ENCODE assay signal across 9 cellular contexts in the genomic region with DNA sequence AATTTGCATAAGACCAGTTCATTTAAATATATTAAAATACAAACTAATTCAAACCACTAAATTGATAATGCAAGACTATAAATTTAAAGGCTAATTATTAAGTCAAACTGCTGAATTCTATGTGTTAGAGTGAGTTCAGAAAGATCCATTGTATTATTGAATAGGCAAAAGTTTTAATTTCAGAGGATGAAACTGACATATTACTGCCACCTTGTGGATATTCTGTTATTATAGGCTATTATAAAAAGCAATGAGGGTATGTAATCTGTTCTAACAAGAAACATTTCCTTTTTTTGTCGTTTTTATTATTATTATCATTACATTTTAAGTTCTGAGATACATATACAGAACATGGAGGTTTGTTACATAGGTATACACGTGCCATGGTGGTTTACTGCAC. TPM values are rescaled to one million over a fixed set of nuclear protein-coding genes. Genes with fewer than 3 reads are reported as not detected.
DNase-seq lines count a peak whose midpoint lies in the region; ATAC-seq, FAIRE-seq and TF ChIP-seq lines count a peak whose summit lies in the region.
"Had no signal": no experiment of that assay in that cellular context is flagged by ENCODE, and none has a peak within 500 bp of the region (broad histone marks: within the 10 kb centered on the region; RNA-seq: fewer than 3 reads in every experiment).

No MANE protein-coding gene starts in this region.

- peaks cover 3% of the 10 kb centered on the region for H3K4me1 Mint-ChIP-seq in endothelial cell (ENCODE audit: unreplicated experiment)
- no peaks in the 10 kb centered on the region for H3K4me1 Mint-ChIP-seq in activated CD4-positive, alpha-beta T cell treated with anti-CD3 and anti-CD28 coated beads, Interleukin-2, amount 10 ng/mL, durations not matched to agents 24 days and 14 days

- intact Hi-C loops in activated CD4-positive, alpha-beta T cell treated with anti-CD3 and anti-CD28 coated beads, Interleukin-2, amount 10 ng/mL, durations not matched to agents 24 days and 14 days (cut with micrococcal nuclease) = loop anchor here (10.0 kb wide), 1 partner anchor 1019 kb away; no protein-coding TSS in a partner anchor

- H3K27ac ChIP-seq in SK-N-SH (ENCODE audit: low read depth in 2 of 2, low read length in 1 of 2) = no peak overlapping the region
- H3K27ac ChIP-seq in small intestine (ENCODE audit: low read depth in 1 of 2, low read length in 1 of 2) = no peak overlapping the region

- no peaks in the 10 kb centered on the region for H3K79me2 ChIP-seq in SK-N-SH (ENCODE audit: insufficient read depth)

- no peak for DNase-seq in SK-N-SH
- DNase-seq in NCI-H526 treated with DMSO at 0.1 percent for 48 hours (lab: John Stamatoyannopoulos, UW) = peak; percentile 45
- no peak for DNase-seq in endothelial cell (ENCODE audit: low spot score)
- DNase-seq in small intestine = no peak
- no peak for DNase-seq in activated CD4-positive, alpha-beta T cell treated with anti-CD3 and anti-CD28 coated beads, Interleukin-2, amount 10 ng/mL, durations not matched to agents 24 days and 14 days
- no peak for DNase-seq in medulla oblongata (ENCODE audit: extremely low spot score)
- DNase-seq: effector memory CD8-positive, alpha-beta T cell had no signal

- H4K20me1 ChIP-seq in SK-N-SH (ENCODE audit: insufficient read depth) = no peaks in the 10 kb centered on the region

- H3K4me1 ChIP-seq in SK-N-SH (ENCODE audit: control insufficient read depth in 1 of 2, insufficient read depth in 2 of 2, low read depth in 1 of 2, low read length in 1 of 2) = no peaks in the 10 kb centered on the region
- no peaks in the 10 kb centered on the region for H3K4me1 ChIP-seq in small intestine (ENCODE audit: control insufficient read depth in 2 of 2, insufficient read depth in 1 of 2, low read depth in 1 of 2, low read length in 1 of 2)

- H3K4me3 ChIP-seq in SK-N-SH (ENCODE audit: low read depth in 2 of 2, low read length in 1 of 2) = no peak overlapping the region
- no peak overlapping the region for H3K4me3 ChIP-seq in small intestine (ENCODE audit: low read depth in 1 of 2, low read length in 2 of 2)

- CTCF ChIA-PET in SK-N-SH (lab: Yijun Ruan, JAX) = interaction anchor here (0.6 to 1.2 kb wide), 5 partner anchors 9 to 689 kb away, joined by 3 to 7 read pairs (median 5); a partner anchor contains a TSS

- H3K9ac ChIP-seq in SK-N-SH = no peak overlapping the region

- H3K36me3 ChIP-seq in SK-N-SH (replicated peaks in 1 of 2; ENCODE audit: control insufficient read depth in 1 of 2, insufficient read depth in 2 of 2, low read length in 1 of 2) (no peaks in the 10 kb centered on the region), small intestine (ENCODE audit: control insufficient read depth in 2 of 2, insufficient read depth in 2 of 2, low read length in 2 of 2) (no peaks in the 10 kb centered on the region)

- no peak overlapping the region for H3K4me3 Mint-ChIP-seq in endothelial cell (ENCODE audit: unreplicated experiment)
- H3K4me3 Mint-ChIP-seq in activated CD4-positive, alpha-beta T cell treated with anti-CD3 and anti-CD28 coated beads, Interleukin-2, amount 10 ng/mL, durations not matched to agents 24 days and 14 days = no peak overlapping the region
- H3K4me3 Mint-ChIP-seq: effector memory CD8-positive, alpha-beta T cell had no signal

- WGBS in SK-N-SH (ENCODE audit: low lambda C conversion rate) = 2% methylated on average over 2 of the region's 2 CpGs
- 0 to 9% (median 2%) methylated on average over 2 of the region's 2 CpGs for WGBS in small intestine, 3 donors

- peak; percentile 88 for FAIRE-seq in small intestine (lab: Jason Lieb, UNC)

- no peaks in the 10 kb centered on the region for H3K9me2 ChIP-seq in SK-N-SH

- TF ChIP-seq CTCF in SK-N-SH (IDR thresholded peaks at IDR 0.05) = peak; percentile 67
- TF ChIP-seq CTCF in endothelial cell (IDR thresholded peaks at IDR 0.05; ENCODE audit: unreplicated experiment) = peak; percentile 70

- H2AFZ ChIP-seq in SK-N-SH (ENCODE audit: low read depth) = no peak overlapping the region

- peaks cover 1% of the 10 kb centered on the region for H3K27me3 Mint-ChIP-seq in endothelial cell (ENCODE audit: unreplicated experiment)
- H3K27me3 Mint-ChIP-seq in activated CD4-positive, alpha-beta T cell treated with anti-CD3 and anti-CD28 coated beads, Interleukin-2, amount 10 ng/mL, durations not matched to agents 24 days and 14 days = no peaks in the 10 kb centered on the region
- H3K27me3 Mint-ChIP-seq: effector memory CD8-positive, alpha-beta T cell had no signal

- no peaks in the 10 kb centered on the region for H3K36me3 Mint-ChIP-seq in endothelial cell (ENCODE audit: low read depth, unreplicated experiment)
- H3K36me3 Mint-ChIP-seq in activated CD4-positive, alpha-beta T cell treated with anti-CD3 and anti-CD28 coated beads, Interleukin-2, amount 10 ng/mL, durations not matched to agents 24 days and 14 days (ENCODE audit: low read depth) = no peaks in the 10 kb centered on the region

- no peak for ATAC-seq in SK-N-SH treated with all-trans-retinoic acid at 6 μM for 48 hours
- no peak for ATAC-seq in activated CD4-positive, CD25-positive, alpha-beta regulatory T cell treated with anti-CD3 and anti-CD28 coated beads, Interleukin-2, amount 50 U/mL, for 24 hours
- ATAC-seq: effector memory CD8-positive, alpha-beta T cell had no signal

- H3K27ac Mint-ChIP-seq in endothelial cell (ENCODE audit: unreplicated experiment) = no peak overlapping the region
- H3K27ac Mint-ChIP-seq in activated CD4-positive, alpha-beta T cell treated with anti-CD3 and anti-CD28 coated beads, Interleukin-2, amount 10 ng/mL, durations not matched to agents 24 days and 14 days = no peak overlapping the region
- H3K27ac Mint-ChIP-seq: effector memory CD8-positive, alpha-beta T cell had no signal

- no peak for TF ChIP-seq EP300 in SK-N-SH (IDR thresholded peaks at IDR 0.05; ENCODE audit: borderline replicate concordance in 1 of 2, low read depth in 1 of 2, low read length in 1 of 2)

- H3K27me3 ChIP-seq in SK-N-SH (ENCODE audit: insufficient read depth) = no peaks in the 10 kb centered on the region
- H3K27me3 ChIP-seq in small intestine (ENCODE audit: control insufficient read depth in 2 of 2, insufficient read depth in 2 of 2, low read length in 2 of 2) = no peaks in the 10 kb centered on the region

- peak; percentile 54 for TF ChIP-seq RAD21 in SK-N-SH (IDR thresholded peaks at IDR 0.05; ENCODE audit: low read length)

- H3F3A ChIP-seq in SK-N-SH (replicated peaks; ENCODE audit: insufficient read depth) = peaks cover 4% of the 10 kb centered on the region

- H3K4me2 ChIP-seq in SK-N-SH = no peak overlapping the region

- POLR2A ChIA-PET in SK-N-SH (lab: Yijun Ruan, JAX) = no interaction called here

- no peaks in the 10 kb centered on the region for H3K9me3 ChIP-seq in SK-N-SH
- no peaks in the 10 kb centered on the region for H3K9me3 ChIP-seq in small intestine (ENCODE audit: control insufficient read depth, low read depth)

- H3K9me3 Mint-ChIP-seq in endothelial cell (ENCODE audit: unreplicated experiment) = no peaks in the 10 kb centered on the region
- no peaks in the 10 kb centered on the region for H3K9me3 Mint-ChIP-seq in activated CD4-positive, alpha-beta T cell treated with anti-CD3 and anti-CD28 coated beads, Interleukin-2, amount 10 ng/mL, durations not matched to agents 24 days and 14 days
- H3K9me3 Mint-ChIP-seq: effector memory CD8-positive, alpha-beta T cell had no signal

TF ChIP-seq in SK-N-SH, 30 proteins besides CTCF, POLR2A, EP300 and RAD21:
- TF ChIP-seq, protein P1, sequence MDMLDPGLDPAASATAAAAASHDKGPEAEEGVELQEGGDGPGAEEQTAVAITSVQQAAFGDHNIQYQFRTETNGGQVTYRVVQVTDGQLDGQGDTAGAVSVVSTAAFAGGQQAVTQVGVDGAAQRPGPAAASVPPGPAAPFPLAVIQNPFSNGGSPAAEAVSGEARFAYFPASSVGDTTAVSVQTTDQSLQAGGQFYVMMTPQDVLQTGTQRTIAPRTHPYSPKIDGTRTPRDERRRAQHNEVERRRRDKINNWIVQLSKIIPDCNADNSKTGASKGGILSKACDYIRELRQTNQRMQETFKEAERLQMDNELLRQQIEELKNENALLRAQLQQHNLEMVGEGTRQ (IDR thresholded peaks at IDR 0.05; ENCODE audit: borderline replicate concordance, low read depth, low read length) = no peak
- peak; percentile 11; the same call in 1 of the 2 replicates for TF ChIP-seq SMC3 (IDR thresholded peaks at IDR 0.05; ENCODE audit: low read depth, low read length)

TF ChIP-seq in SK-N-SH treated with all-trans-retinoic acid at 6 μM for 48 hours, 23 proteins besides CTCF, POLR2A, EP300 and RAD21 (continues in another document):
- TF ChIP-seq TOX (CRISPR knock-in tag; IDR thresholded peaks at IDR 0.05; ENCODE audit: borderline replicate concordance) = no peak
- TF ChIP-seq RARB (CRISPR knock-in tag; IDR thresholded peaks at IDR 0.05) = no peak
- TF ChIP-seq, protein P2, sequence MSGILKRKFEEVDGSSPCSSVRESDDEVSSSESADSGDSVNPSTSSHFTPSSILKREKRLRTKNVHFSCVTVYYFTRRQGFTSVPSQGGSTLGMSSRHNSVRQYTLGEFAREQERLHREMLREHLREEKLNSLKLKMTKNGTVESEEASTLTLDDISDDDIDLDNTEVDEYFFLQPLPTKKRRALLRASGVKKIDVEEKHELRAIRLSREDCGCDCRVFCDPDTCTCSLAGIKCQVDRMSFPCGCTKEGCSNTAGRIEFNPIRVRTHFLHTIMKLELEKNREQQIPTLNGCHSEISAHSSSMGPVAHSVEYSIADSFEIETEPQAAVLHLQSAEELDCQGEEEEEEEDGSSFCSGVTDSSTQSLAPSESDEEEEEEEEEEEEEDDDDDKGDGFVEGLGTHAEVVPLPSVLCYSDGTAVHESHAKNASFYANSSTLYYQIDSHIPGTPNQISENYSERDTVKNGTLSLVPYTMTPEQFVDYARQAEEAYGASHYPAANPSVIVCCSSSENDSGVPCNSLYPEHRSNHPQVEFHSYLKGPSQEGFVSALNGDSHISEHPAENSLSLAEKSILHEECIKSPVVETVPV (CRISPR knock-in tag; IDR thresholded peaks at IDR 0.05) = no peak
- no peak for TF ChIP-seq GLIS3 (CRISPR knock-in tag; IDR thresholded peaks at IDR 0.05)
- no peak for TF ChIP-seq BACH2 (CRISPR knock-in tag; IDR thresholded peaks at IDR 0.05; ENCODE audit: borderline replicate concordance)
- TF ChIP-seq OSR1 (CRISPR knock-in tag; IDR thresholded peaks at IDR 0.05) = no peak

RNA-seq across cellular contexts. Expression of a gene that starts 20.9 kb away (rescaled TPM):
- polyA plus RNA-seq in SK-N-SH (2012; rRNA removed) (0.74 and 1.1 TPM in 2 replicates), small intestine (under 1 TPM in 1 of 3 donors, not detected in 2; 0.39 TPM)
- polyA plus RNA-seq in SK-N-SH (2012; cell fraction: cytosol; rRNA removed) = 0.70 and 0.77 TPM in 2 replicates
- 2.5 and 3.5 TPM in 2 replicates for polyA plus RNA-seq in SK-N-SH (2012; cell fraction: nucleus; rRNA removed)
- 30.9 TPM for total RNA-seq in endothelial cell (ENCODE audit: unreplicated experiment)
- total RNA-seq in activated CD4-positive, alpha-beta T cell treated with anti-CD3 and anti-CD28 coated beads, Interleukin-2, amount 10 ng/mL, durations not matched to agents 24 days and 14 days = not detected in 2 replicates

RNA-seq across cellular contexts. Expression of a gene that starts 27.8 kb away (rescaled TPM):
- polyA plus RNA-seq in SK-N-SH (2012; rRNA removed) (not detected in 2 replicates), small intestine (not detected)
- polyA plus RNA-seq in SK-N-SH (2012; cell fraction: cytosol; rRNA removed) = not detected in 2 replicates
- not detected in 2 replicates for polyA plus RNA-seq in SK-N-SH (2012; cell fraction: nucleus; rRNA removed)
- not detected for total RNA-seq in endothelial cell (ENCODE audit: unreplicated experiment)
- total RNA-seq in activated CD4-positive, alpha-beta T cell treated with anti-CD3 and anti-CD28 coated beads, Interleukin-2, amount 10 ng/mL, durations not matched to agents 24 days and 14 days = not detected in 2 replicates

Comparison
In these comparisons a context has a peak if more than half of its experiments do, and no peak if none do; other contexts are left out.
1. RNA of a gene that starts 20.9 kb away (total RNA-seq): 30.9 TPM in endothelial cell (single experiment); not detected in activated CD4-positive, alpha-beta T cell treated with anti-CD3 and anti-CD28 coated beads, Interleukin-2, amount 10 ng/mL, durations not matched to agents 24 days and 14 days; every median in the first group is over 10 times any median in the second.